Comparison of ENCODE assay signal across 17 cellular contexts in the genomic region with DNA sequence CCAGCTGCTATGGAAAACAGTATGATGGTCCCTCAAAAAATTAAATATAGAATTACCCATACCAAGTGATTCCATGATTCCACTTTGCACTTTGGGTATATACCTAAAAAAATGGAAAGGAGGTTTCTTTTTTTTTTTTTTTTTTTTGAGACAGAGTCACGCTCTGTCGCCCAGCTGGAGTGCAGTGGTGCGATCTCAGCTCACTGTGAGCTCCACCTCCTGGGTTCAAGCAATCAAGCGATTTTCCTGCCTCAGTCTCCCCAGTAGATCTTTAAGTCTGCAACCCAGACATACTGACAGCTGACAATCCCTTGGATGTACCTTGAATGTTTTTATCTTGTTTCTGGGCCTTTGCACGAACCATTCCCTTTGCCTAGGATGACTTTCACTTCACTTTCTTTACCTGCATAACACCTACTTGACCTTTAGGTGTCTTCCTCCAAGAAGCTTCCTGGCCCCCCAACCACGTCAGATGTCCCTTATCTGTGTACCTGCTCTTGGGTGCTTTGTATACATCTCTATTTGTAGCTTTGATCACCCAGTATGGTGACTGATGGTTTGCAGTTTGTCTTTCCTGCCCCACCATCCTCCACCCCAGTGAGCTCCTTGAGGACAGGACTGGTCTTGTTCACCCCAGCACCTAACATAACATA. TPM values are rescaled to one million over a fixed set of nuclear protein-coding genes. Genes with fewer than 3 reads are reported as not detected.
DNase-seq lines count a peak whose midpoint lies in the region; ATAC-seq and FAIRE-seq lines count a peak whose summit lies in the region.
"Had no signal": no experiment of that assay in that cellular context is flagged by ENCODE, and none has a peak within 500 bp of the region (broad histone marks: within the 10 kb centered on the region; RNA-seq: fewer than 3 reads in every experiment).

No MANE protein-coding gene starts in this region.

- no peaks in the 10 kb centered on the region for H3K9me3 Mint-ChIP-seq in activated CD4-positive, alpha-beta memory T cell treated with anti-CD3 and anti-CD28 coated beads for 36 hours
- no peaks in the 10 kb centered on the region for H3K9me3 Mint-ChIP-seq in activated CD4-positive, alpha-beta memory T cell treated with anti-CD3 and anti-CD28 coated beads, Interleukin-2, amount 10 ng/mL, durations not matched to agents 7 days and 5 days
- no peaks in the 10 kb centered on the region for H3K9me3 Mint-ChIP-seq in activated T-helper 2 cell treated with anti-CD3 and anti-CD28 coated beads, Interferon-gamma antibody, Interleukin-2, Interleukin-4, amounts not matched to agents 10 μg/mL and 5 μg/mL and 100 μg/mL, durations not matched to agents 14 hours and 24 hours and 36 hours

- intact Hi-C loops in activated CD4-positive, alpha-beta memory T cell treated with anti-CD3 and anti-CD28 coated beads for 36 hours (cut with micrococcal nuclease): no loop called here
- intact Hi-C loops in activated T-helper 2 cell treated with anti-CD3 and anti-CD28 coated beads, Interferon-gamma antibody, Interleukin-2, Interleukin-4, amounts not matched to agents 10 μg/mL and 5 μg/mL and 100 μg/mL, durations not matched to agents 14 hours and 24 hours and 36 hours (cut with micrococcal nuclease): no loop called here
- intact Hi-C loops in sciatic nerve (cut with DNase I): no loop called here

- POLR2A ChIA-PET in activated CD4-positive, alpha-beta memory T cell treated with anti-CD3 and anti-CD28 coated beads for 36 hours (lab: Charles Lee): interaction anchor here (0.6 to 5.7 kb wide), 9 partner anchors 8 to 40 kb away, joined by 3 to 98 read pairs (median 6); a partner anchor contains a TSS
- POLR2A ChIA-PET in activated CD4-positive, alpha-beta memory T cell treated with anti-CD3 and anti-CD28 coated beads, Interleukin-2, amount 10 ng/mL, durations not matched to agents 7 days and 5 days (lab: Charles Lee): interaction anchor here (0.8 to 10.1 kb wide), 3 partner anchors 16 to 24 kb away, joined by 3 to 185 read pairs (median 11); a partner anchor contains a TSS

- H3K27ac Mint-ChIP-seq in activated CD4-positive, alpha-beta memory T cell treated with anti-CD3 and anti-CD28 coated beads for 36 hours: peak overlapping the region; percentile 55
- no peak overlapping the region for H3K27ac Mint-ChIP-seq in activated CD4-positive, alpha-beta memory T cell treated with anti-CD3 and anti-CD28 coated beads, Interleukin-2, amount 10 ng/mL, durations not matched to agents 7 days and 5 days
- H3K27ac Mint-ChIP-seq in activated T-helper 2 cell treated with anti-CD3 and anti-CD28 coated beads, Interferon-gamma antibody, Interleukin-2, Interleukin-4, amounts not matched to agents 10 μg/mL and 5 μg/mL and 100 μg/mL, durations not matched to agents 14 hours and 24 hours and 36 hours: peak overlapping the region; percentile 39

- H3K27me3 Mint-ChIP-seq in activated CD4-positive, alpha-beta memory T cell treated with anti-CD3 and anti-CD28 coated beads for 36 hours: no peaks in the 10 kb centered on the region
- no peaks in the 10 kb centered on the region for H3K27me3 Mint-ChIP-seq in activated CD4-positive, alpha-beta memory T cell treated with anti-CD3 and anti-CD28 coated beads, Interleukin-2, amount 10 ng/mL, durations not matched to agents 7 days and 5 days
- no peaks in the 10 kb centered on the region for H3K27me3 Mint-ChIP-seq in activated T-helper 2 cell treated with anti-CD3 and anti-CD28 coated beads, Interferon-gamma antibody, Interleukin-2, Interleukin-4, amounts not matched to agents 10 μg/mL and 5 μg/mL and 100 μg/mL, durations not matched to agents 14 hours and 24 hours and 36 hours (ENCODE audit: low read depth)

- peaks cover 5% of the 10 kb centered on the region for H3K36me3 Mint-ChIP-seq in activated CD4-positive, alpha-beta memory T cell treated with anti-CD3 and anti-CD28 coated beads for 36 hours
- peaks cover 16% of the 10 kb centered on the region for H3K36me3 Mint-ChIP-seq in activated CD4-positive, alpha-beta memory T cell treated with anti-CD3 and anti-CD28 coated beads, Interleukin-2, amount 10 ng/mL, durations not matched to agents 7 days and 5 days (ENCODE audit: low read depth)
- peaks cover 20% of the 10 kb centered on the region for H3K36me3 Mint-ChIP-seq in activated T-helper 2 cell treated with anti-CD3 and anti-CD28 coated beads, Interferon-gamma antibody, Interleukin-2, Interleukin-4, amounts not matched to agents 10 μg/mL and 5 μg/mL and 100 μg/mL, durations not matched to agents 14 hours and 24 hours and 36 hours (ENCODE audit: low read depth)

- CTCF ChIA-PET in activated CD4-positive, alpha-beta memory T cell treated with anti-CD3 and anti-CD28 coated beads for 36 hours (lab: Charles Lee): interaction anchor here (1.1 kb wide), 1 partner anchor 12 kb away, joined by 4 read pairs; a partner anchor contains a TSS
- CTCF ChIA-PET in activated CD4-positive, alpha-beta memory T cell treated with anti-CD3 and anti-CD28 coated beads, Interleukin-2, amount 10 ng/mL, durations not matched to agents 7 days and 5 days (lab: Charles Lee): interaction anchor here (0.7 to 1.4 kb wide), 2 partner anchors 17 to 705 kb away, joined by 5 to 6 read pairs; no protein-coding TSS in a partner anchor

- FAIRE-seq in GM19239 (lab: Jason Lieb, UNC): peak; percentile 14
- FAIRE-seq: D721Med, HepG2 had no signal

- H3K4me1 Mint-ChIP-seq in activated CD4-positive, alpha-beta memory T cell treated with anti-CD3 and anti-CD28 coated beads for 36 hours (ENCODE audit: low read depth): peaks cover 67% of the 10 kb centered on the region
- H3K4me1 Mint-ChIP-seq in activated CD4-positive, alpha-beta memory T cell treated with anti-CD3 and anti-CD28 coated beads, Interleukin-2, amount 10 ng/mL, durations not matched to agents 7 days and 5 days: peaks cover 66% of the 10 kb centered on the region
- H3K4me1 Mint-ChIP-seq in activated T-helper 2 cell treated with anti-CD3 and anti-CD28 coated beads, Interferon-gamma antibody, Interleukin-2, Interleukin-4, amounts not matched to agents 10 μg/mL and 5 μg/mL and 100 μg/mL, durations not matched to agents 14 hours and 24 hours and 36 hours (ENCODE audit: low read depth): peaks cover 48% of the 10 kb centered on the region

- DNase-seq in activated CD4-positive, alpha-beta memory T cell treated with anti-CD3 and anti-CD28 coated beads for 36 hours: no peak
- DNase-seq in activated CD4-positive, alpha-beta memory T cell treated with anti-CD3 and anti-CD28 coated beads, Interleukin-2, amount 10 ng/mL, durations not matched to agents 7 days and 5 days: no peak
- DNase-seq in GM19239 (ENCODE audit: insufficient read length, low spot score): no peak
- DNase-seq in activated T-helper 2 cell treated with anti-CD3 and anti-CD28 coated beads, Interferon-gamma antibody, Interleukin-2, Interleukin-4, amounts not matched to agents 10 μg/mL and 5 μg/mL and 100 μg/mL, durations not matched to agents 14 hours and 24 hours and 36 hours (ENCODE audit: low spot score): no peak
- peak; percentile 5 for DNase-seq in sciatic nerve (ENCODE audit: low spot score)
- DNase-seq in NCI-H1048 (lab: John Stamatoyannopoulos, UW): no peak
- DNase-seq in islet precursor cell: no peak
- DNase-seq in DMS 273 (lab: John Stamatoyannopoulos, UW; ENCODE audit: unreplicated experiment): no peak
- DNase-seq: foreskin keratinocyte, NCI-H2227 treated with DMSO at 0.1 percent for 48 hours, SJCRH30 had no signal

- ATAC-seq in sciatic nerve: no peak
- ATAC-seq: foreskin keratinocyte, HepG2 had no signal

- H3K4me3 Mint-ChIP-seq in activated CD4-positive, alpha-beta memory T cell treated with anti-CD3 and anti-CD28 coated beads for 36 hours: no peak overlapping the region
- H3K4me3 Mint-ChIP-seq in activated CD4-positive, alpha-beta memory T cell treated with anti-CD3 and anti-CD28 coated beads, Interleukin-2, amount 10 ng/mL, durations not matched to agents 7 days and 5 days: no peak overlapping the region
- H3K4me3 Mint-ChIP-seq in activated T-helper 2 cell treated with anti-CD3 and anti-CD28 coated beads, Interferon-gamma antibody, Interleukin-2, Interleukin-4, amounts not matched to agents 10 μg/mL and 5 μg/mL and 100 μg/mL, durations not matched to agents 14 hours and 24 hours and 36 hours (ENCODE audit: low read depth): no peak overlapping the region

RNA-seq across cellular contexts. Expression of a gene that starts 11.6 kb away (rescaled TPM):
- 1 to 10 TPM; 1.4 to 2.0 TPM for total RNA-seq in activated CD4-positive, alpha-beta memory T cell treated with anti-CD3 and anti-CD28 coated beads for 36 hours
- 1 to 10 TPM; 1.8 to 2.4 TPM for total RNA-seq in activated CD4-positive, alpha-beta memory T cell treated with anti-CD3 and anti-CD28 coated beads, Interleukin-2, amount 10 ng/mL, durations not matched to agents 7 days and 5 days
- total RNA-seq in activated T-helper 2 cell treated with anti-CD3 and anti-CD28 coated beads, Interferon-gamma antibody, Interleukin-2, Interleukin-4, amounts not matched to agents 10 μg/mL and 5 μg/mL and 100 μg/mL, durations not matched to agents 14 hours and 24 hours and 36 hours: 2.0 and 2.6 TPM in 2 replicates
- 2.6 TPM for total RNA-seq in sciatic nerve
- total RNA-seq: H4, HepG2 had no signal

RNA-seq across cellular contexts. Expression of a gene that starts 14.6 kb away (rescaled TPM):
- total RNA-seq in activated CD4-positive, alpha-beta memory T cell treated with anti-CD3 and anti-CD28 coated beads for 36 hours: 100 to 1,000 TPM; 461 to 471 TPM
- total RNA-seq in activated CD4-positive, alpha-beta memory T cell treated with anti-CD3 and anti-CD28 coated beads, Interleukin-2, amount 10 ng/mL, durations not matched to agents 7 days and 5 days: 100 to 1,000 TPM; 400 to 407 TPM
- total RNA-seq in activated T-helper 2 cell treated with anti-CD3 and anti-CD28 coated beads, Interferon-gamma antibody, Interleukin-2, Interleukin-4, amounts not matched to agents 10 μg/mL and 5 μg/mL and 100 μg/mL, durations not matched to agents 14 hours and 24 hours and 36 hours: 429 and 437 TPM in 2 replicates
- total RNA-seq in sciatic nerve: 43.1 TPM

RNA-seq across cellular contexts. Expression of a gene that starts 46.4 kb away (rescaled TPM):
- under 1 TPM in 1 of 2 experiments, not detected in 1; 0.19 TPM for total RNA-seq in activated CD4-positive, alpha-beta memory T cell treated with anti-CD3 and anti-CD28 coated beads for 36 hours
- total RNA-seq in activated CD4-positive, alpha-beta memory T cell treated with anti-CD3 and anti-CD28 coated beads, Interleukin-2, amount 10 ng/mL, durations not matched to agents 7 days and 5 days: not detected
- 0.44 and 0.52 TPM in 2 replicates for total RNA-seq in activated T-helper 2 cell treated with anti-CD3 and anti-CD28 coated beads, Interferon-gamma antibody, Interleukin-2, Interleukin-4, amounts not matched to agents 10 μg/mL and 5 μg/mL and 100 μg/mL, durations not matched to agents 14 hours and 24 hours and 36 hours
- total RNA-seq in sciatic nerve: 0.62 TPM
- total RNA-seq: breast epithelium, H4, HepG2, omental fat pad, SJCRH30, skeletal muscle tissue had no signal
